9 cellular contexts compared by ENCODE assay signal in genomic region chr20:49711331-49711987, GRCh38. TPM values are rescaled to one million over a fixed set of nuclear protein-coding genes. Genes with fewer than 3 reads are reported as not detected.
A peak's percentile ranks its signal among the peaks of the same experiment; 100 is the strongest.
DNase-seq lines count a peak whose midpoint lies in the region; ATAC-seq and TF ChIP-seq lines count a peak whose summit lies in the region.
"Had no signal": no experiment of that assay in that cellular context is flagged by ENCODE, and none has a peak within 500 bp of the region (broad histone marks: within the 10 kb centered on the region; RNA-seq: fewer than 3 reads in every experiment).

No MANE protein-coding gene starts in this region.

- H3K27ac ChIP-seq in adrenal gland = peak overlapping the region; percentile 11 to 97 (median 84)
- peak overlapping the region; percentile 42 to 87 for H3K27ac ChIP-seq in liver (ENCODE audit: low read depth in 1 of 2, low read length in 2 of 2)
- peak overlapping the region; percentile 93 to 99 (median 98) for H3K27ac ChIP-seq in transverse colon

- H3K4me1 ChIP-seq in adrenal gland (replicated peaks in 1 of 2) (peaks cover 42 to 60% of the 10 kb centered on the region in 2 donors), liver (ENCODE audit: control insufficient read depth in 4 of 4, insufficient read depth in 4 of 4, low read length in 3 of 4) (peaks cover 6 to 42% (median 37%) of the 10 kb centered on the region in 4 donors), transverse colon (peaks cover 26 to 71% (median 50%) of the 10 kb centered on the region in 4 donors)

- H3K9me3 Mint-ChIP-seq in activated naive CD4-positive, alpha-beta T cell treated with anti-CD3 and anti-CD28 coated beads for 36 hours = no peaks in the 10 kb centered on the region

- intact Hi-C loops in activated naive CD4-positive, alpha-beta T cell treated with anti-CD3 and anti-CD28 coated beads for 36 hours (cut with micrococcal nuclease) = loop anchor here (5.0 kb wide), 2 partner anchors 34 to 101 kb away; partner anchors contain the start of gene SLC9A8
- intact Hi-C loops in adrenal gland (cut with DNase I) (loop anchor here in 1 of 2 donors (10.0 kb wide), 1 partner anchor 113 kb away; no protein-coding TSS in a partner anchor), transverse colon (cut with DNase I; ENCODE audit: low total_unique reads) (no loop called here)

- no peak for ATAC-seq in GM19463 (IDR thresholded peaks at IDR 0.05; ENCODE audit: unreplicated experiment)

- H3K9me3 ChIP-seq in adrenal gland (replicated peaks in 1 of 3) (no peaks in the 10 kb centered on the region), liver (ENCODE audit: control insufficient read depth in 4 of 4, low read length in 3 of 4) (no peaks in the 10 kb centered on the region), transverse colon (no peaks in the 10 kb centered on the region)

- H3K4me3 Mint-ChIP-seq in activated naive CD4-positive, alpha-beta T cell treated with anti-CD3 and anti-CD28 coated beads for 36 hours = peak overlapping the region; percentile 87

- peak overlapping the region; percentile 58 to 69 for H3K9ac ChIP-seq in liver (ENCODE audit: low read depth in 1 of 2, low read length in 2 of 2)

- no peak for TF ChIP-seq POLR2A in adrenal gland (IDR thresholded peaks at IDR 0.05)
- TF ChIP-seq POLR2A in transverse colon (IDR thresholded peaks at IDR 0.05) = no peak

- in situ Hi-C loops in transverse colon (cut with MboI; ENCODE audit: low pct_ligation_motif_present in 1 of 4, low pct_unique_long_range_greater_than_20kb in 1 of 4, low sequenced_read_pairs in 3 of 4) = no loop called here

- DNase-seq in activated naive CD4-positive, alpha-beta T cell treated with anti-CD3 and anti-CD28 coated beads for 36 hours = no peak
- no peak for DNase-seq in activated naive CD4-positive, alpha-beta T cell treated with Interleukin-2 at 50 U/mL for 16 hours
- DNase-seq in adrenal gland (no peak), transverse colon (no peak), KG1 (lab: John Stamatoyannopoulos, UW) (no peak), 8988T (no peak)
- DNase-seq: NCI-H345 had no signal

- TF ChIP-seq CTCF in adrenal gland (IDR thresholded peaks at IDR 0.05) = no peak
- no peak for TF ChIP-seq CTCF in liver (IDR thresholded peaks at IDR 0.05; ENCODE audit: low read depth, low read length, missing input control)
- no peak for TF ChIP-seq CTCF in transverse colon (IDR thresholded peaks at IDR 0.05)

- H3K27me3 Mint-ChIP-seq in activated naive CD4-positive, alpha-beta T cell treated with anti-CD3 and anti-CD28 coated beads for 36 hours (ENCODE audit: low read depth) = no peaks in the 10 kb centered on the region

- H3K27me3 ChIP-seq in adrenal gland (no peaks in the 10 kb centered on the region), liver (ENCODE audit: control insufficient read depth in 4 of 4, insufficient read depth in 4 of 4, low read length in 3 of 4) (no peaks in the 10 kb centered on the region), transverse colon (no peaks in the 10 kb centered on the region)

- WGBS in adrenal gland, 4 donors = 17 to 33% (median 25%) methylated on average over 3 of the region's 3 CpGs
- WGBS in liver = 22% methylated on average over 3 of the region's 3 CpGs
- 49 to 58% methylated on average over 2 to 3 of the region's 3 CpGs for WGBS in transverse colon (ENCODE audit: low coverage in 1 of 2), 2 donors

- no peak for TF ChIP-seq RAD21 in liver (IDR thresholded peaks at IDR 0.05)

- H3K4me3 ChIP-seq in adrenal gland = peak overlapping the region in 1 of 4 donors; percentile 97
- H3K4me3 ChIP-seq in liver (ENCODE audit: low read depth in 1 of 3, low read length in 3 of 3) = peak overlapping the region; percentile 74 to 92 (median 87)
- H3K4me3 ChIP-seq in transverse colon = peak overlapping the region in 1 of 4 donors; percentile 98

- H3K36me3 ChIP-seq in adrenal gland (replicated peaks in 1 of 2) (no peaks in the 10 kb centered on the region), liver (ENCODE audit: control insufficient read depth in 4 of 4, insufficient read depth in 3 of 4, low read depth in 1 of 4, low read length in 3 of 4) (no peaks in the 10 kb centered on the region), transverse colon (no peaks in the 10 kb centered on the region)

- CTCF ChIA-PET in activated naive CD4-positive, alpha-beta T cell treated with anti-CD3 and anti-CD28 coated beads for 36 hours (lab: Charles Lee) = interaction anchor here (0.6 kb wide), 1 partner anchor 125 kb away, joined by 3 read pairs; no protein-coding TSS in a partner anchor

- H3K27ac Mint-ChIP-seq in activated naive CD4-positive, alpha-beta T cell treated with anti-CD3 and anti-CD28 coated beads for 36 hours = no peak overlapping the region

- H3K36me3 Mint-ChIP-seq in activated naive CD4-positive, alpha-beta T cell treated with anti-CD3 and anti-CD28 coated beads for 36 hours (ENCODE audit: low read depth) = peaks cover 3% of the 10 kb centered on the region

- TF ChIP-seq EP300 in transverse colon (IDR thresholded peaks at IDR 0.05; ENCODE audit: low read depth) = no peak

- peaks cover 40% of the 10 kb centered on the region for H3K4me1 Mint-ChIP-seq in activated naive CD4-positive, alpha-beta T cell treated with anti-CD3 and anti-CD28 coated beads for 36 hours (ENCODE audit: low read depth)

TF ChIP-seq in liver, 16 proteins besides CTCF, POLR2A, EP300 and RAD21:
- TF ChIP-seq HNF4G (IDR thresholded peaks at IDR 0.05) (no peak), FOXA2 (IDR thresholded peaks at IDR 0.05) (peak; percentile 65)

RNA-seq across cellular contexts. Expression of gene B4GALT5, which starts 2.2 kb away (rescaled TPM):
- total RNA-seq in activated naive CD4-positive, alpha-beta T cell treated with anti-CD3 and anti-CD28 coated beads for 36 hours = 10 to 100 TPM; 18.6 to 19.0 TPM
- total RNA-seq in adrenal gland (100 to 1,000 TPM in 2 of 8 donors, 10 to 100 TPM in 6; 47.4 to 137 (median 69.1) TPM), liver (10 to 100 TPM; 14.1 to 28.2 TPM), transverse colon (10 to 100 TPM; 22.3 to 43.2 (median 29.4) TPM)
- polyA plus RNA-seq in adrenal gland (10 to 100 TPM; 14.2 to 77.7 (median 18.1) TPM), liver (10 to 100 TPM in 1 of 2 donors, 1 to 10 TPM in 1; 2.0 to 14.8 TPM)
